16 cellular contexts compared by ENCODE assay signal in the genomic region with DNA sequence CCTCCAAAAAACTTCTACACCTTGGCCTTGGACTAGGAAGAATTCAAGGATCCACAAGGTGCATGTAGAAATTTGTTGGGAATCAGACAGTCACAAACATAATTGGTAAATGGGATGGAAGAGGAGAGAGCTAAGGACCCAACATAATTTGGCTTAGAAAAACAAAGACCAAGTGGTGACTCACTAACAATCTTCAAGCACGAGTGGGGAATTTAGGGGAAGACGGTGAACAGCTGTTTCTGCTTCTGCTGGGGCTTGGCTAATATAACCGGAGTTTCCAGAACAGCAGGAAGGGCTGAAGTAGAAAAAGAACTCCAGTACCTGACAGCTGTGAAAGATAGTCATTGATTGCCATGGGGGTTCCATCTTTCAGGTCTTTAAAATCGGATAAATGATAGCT.
DNase-seq lines count a peak whose midpoint lies in the region; ATAC-seq and TF ChIP-seq lines count a peak whose summit lies in the region.
"Had no signal": no experiment of that assay in that cellular context is flagged by ENCODE, and none has a peak within 500 bp of the region (broad histone marks: within the 10 kb centered on the region; RNA-seq: fewer than 3 reads in every experiment).

No MANE protein-coding gene starts in this region.

- H3K36me3 ChIP-seq in adipocyte (ENCODE audit: control insufficient read depth, insufficient read depth, low read length, severe bottlenecking) = no peaks in the 10 kb centered on the region
- H3K36me3 ChIP-seq: adrenal gland had no signal

- H3K27me3 Mint-ChIP-seq in mesothelial cell of epicardium (ENCODE audit: low read depth) = no peaks in the 10 kb centered on the region

- peaks cover 39% of the 10 kb centered on the region for H3K4me1 ChIP-seq in adipocyte (ENCODE audit: control insufficient read depth, insufficient read depth, low read length)
- H3K4me1 ChIP-seq: adrenal gland, parathyroid adenoma had no signal

- ATAC-seq in sciatic nerve (peak; percentile 86), HG03097 (IDR thresholded peaks at IDR 0.05; ENCODE audit: low FRiP score, unreplicated experiment) (no peak)
- ATAC-seq: left colon had no signal

- no peaks in the 10 kb centered on the region for H3K27me3 ChIP-seq in adipocyte (replicated peaks; ENCODE audit: control insufficient read depth, insufficient read depth, low read length)
- H3K27me3 ChIP-seq: adrenal gland had no signal

- peaks cover 7% of the 10 kb centered on the region for H3K4me1 Mint-ChIP-seq in mesothelial cell of epicardium

- intact Hi-C loops in sciatic nerve (cut with DNase I) = no loop called here

- H3K4me3 ChIP-seq in adipocyte (ENCODE audit: low read length) = no peak overlapping the region
- H3K4me3 ChIP-seq: adrenal gland, smooth muscle cell had no signal

- H3K9me3 Mint-ChIP-seq in mesothelial cell of epicardium = peaks cover 11% of the 10 kb centered on the region
- H3K9me3 Mint-ChIP-seq: CD4-positive, alpha-beta T cell had no signal

- TF ChIP-seq CTCF in mesothelial cell of epicardium (IDR thresholded peaks at IDR 0.05; ENCODE audit: unreplicated experiment) = no peak

- H3K27ac Mint-ChIP-seq in mesothelial cell of epicardium = no peak overlapping the region
- H3K27ac Mint-ChIP-seq: CD4-positive, alpha-beta T cell had no signal

- H3K9me3 ChIP-seq in adipocyte (ENCODE audit: control insufficient read depth, low read length) = no peaks in the 10 kb centered on the region
- H3K9me3 ChIP-seq: adrenal gland had no signal

- peak; percentile 70 for DNase-seq in GM03348 (ENCODE audit: low spot score)
- DNase-seq in adipocyte (ENCODE audit: low read depth) = peak; percentile 89
- peak; percentile 65 for DNase-seq in fibroblast of the conjunctiva (ENCODE audit: low read depth)
- no peak for DNase-seq in sciatic nerve (ENCODE audit: low spot score)
- DNase-seq in activated CD4-positive, alpha-beta T cell treated with anti-CD3 and anti-CD28 coated beads, Interleukin-2, amount 50 U/mL, for 48 hours = no peak
- DNase-seq in mesothelial cell of epicardium (ENCODE audit: low spot score in 2 of 2, unreplicated experiment in 2 of 2) = no peak
- DNase-seq: adrenal gland; CD4-positive, alpha-beta T cell; KG1; left colon; NCI-H1105 treated with DMSO at 0.1 percent for 48 hours; NCI-H2171 treated with DMSO at 0.1 percent for 48 hours; SW 1271 had no signal

- no peak overlapping the region for H3K4me3 Mint-ChIP-seq in mesothelial cell of epicardium
- H3K4me3 Mint-ChIP-seq: CD4-positive, alpha-beta T cell had no signal

- H3K36me3 Mint-ChIP-seq in mesothelial cell of epicardium = no peaks in the 10 kb centered on the region

- H3K9ac ChIP-seq in adipocyte (ENCODE audit: low read length) = no peak overlapping the region
- H3K9ac ChIP-seq: parathyroid adenoma had no signal

Comparison
In these comparisons a context has a peak if more than half of its experiments do, and no peak if none do; other contexts are left out.
1. DNase-seq: peak in GM03348 (single experiment), adipocyte (single experiment) and fibroblast of the conjunctiva (single experiment); none in sciatic nerve (single experiment), activated CD4-positive, alpha-beta T cell treated with anti-CD3 and anti-CD28 coated beads, Interleukin-2, amount 50 U/mL, for 48 hours (0 of 2) and mesothelial cell of epicardium (0 of 2).